ENCODE assay signal across 25 cellular contexts in the genomic region with DNA sequence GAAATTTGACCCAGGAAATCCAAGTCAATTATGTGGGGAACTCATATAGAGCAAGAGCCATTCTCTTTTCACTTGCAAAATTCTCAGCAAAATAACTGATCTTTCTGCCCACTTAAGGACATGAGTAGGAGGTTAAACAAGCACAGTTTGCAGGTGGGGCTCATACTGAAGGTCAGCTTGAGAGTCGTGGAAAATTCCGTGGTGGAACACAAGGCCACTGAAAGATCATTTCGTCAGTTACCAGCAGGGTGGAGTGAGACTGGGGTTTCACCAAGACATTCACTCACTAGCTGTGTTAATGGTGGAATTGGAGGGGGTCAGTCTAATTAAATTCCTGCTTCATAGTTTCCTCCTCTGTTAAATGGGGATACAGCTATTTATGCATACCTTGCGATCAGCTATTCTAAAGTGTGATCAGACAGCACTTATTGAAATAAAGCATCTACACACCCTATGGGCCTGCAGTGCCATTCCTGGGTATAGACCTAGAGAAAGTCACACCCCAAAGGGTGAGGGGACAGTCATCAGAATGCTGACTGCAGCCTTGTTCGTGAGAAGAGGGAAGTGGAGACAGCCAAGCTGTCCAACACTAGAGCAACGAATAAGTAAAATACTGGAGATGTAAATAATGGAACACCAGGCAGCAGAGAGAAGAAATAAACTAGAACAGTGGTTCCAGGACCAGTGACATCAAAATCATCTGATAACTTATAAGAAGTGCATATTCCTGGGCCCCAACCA. TPM values are rescaled to one million over a fixed set of nuclear protein-coding genes. Genes with fewer than 3 reads are reported as not detected.
DNase-seq lines count a peak whose midpoint lies in the region; ATAC-seq, FAIRE-seq and TF ChIP-seq lines count a peak whose summit lies in the region.
"Had no signal": no experiment of that assay in that cellular context is flagged by ENCODE, and none has a peak within 500 bp of the region (broad histone marks: within the 10 kb centered on the region; RNA-seq: fewer than 3 reads in every experiment).

No MANE protein-coding gene starts in this region.

- H3F3A ChIP-seq in Loucy (ENCODE audit: low read depth): no peaks in the 10 kb centered on the region

- H3K36me3 ChIP-seq in Loucy (ENCODE audit: insufficient read depth, low read length) (no peaks in the 10 kb centered on the region), left ventricle myocardium inferior (no peaks in the 10 kb centered on the region)
- H3K36me3 ChIP-seq: right atrium auricular region had no signal

- no peaks in the 10 kb centered on the region for H4K20me1 ChIP-seq in Loucy (ENCODE audit: insufficient read depth, low read length, poor library complexity, severe bottlenecking)

- no peak overlapping the region for H3K27ac ChIP-seq in left ventricle myocardium inferior (replicated peaks)
- H3K27ac ChIP-seq: coronary artery, right atrium auricular region had no signal

- TF ChIP-seq POLR2A in GM12891 (IDR thresholded peaks at IDR 0.05; ENCODE audit: low read depth, low read length): no peak

- intact Hi-C loops in left ventricle myocardium inferior (cut with micrococcal nuclease): no loop called here

- no peak for DNase-seq in GM12891 (ENCODE audit: insufficient read length, low spot score)
- no peak for DNase-seq in stimulated activated effector memory CD8-positive, alpha-beta T cell treated with anti-CD3 and anti-CD28 coated beads, Interleukin-12 subunit alpha, Interleukin-12 subunit beta, amount 100 ng/mL, for 72 hours (ENCODE audit: low spot score in 2 of 2)
- no peak for DNase-seq in SK-N-DZ (ENCODE audit: low spot score)
- no peak for DNase-seq in activated T-cell treated with anti-CD3 and anti-CD28 coated beads, Interleukin-2, amount 50 U/mL, for 72 hours
- DNase-seq in left ventricle myocardium inferior: no peak
- DNase-seq: activated CD8-positive, alpha-beta memory T cell treated with anti-CD3 and anti-CD28 coated beads for 24 hours; COR-L47; GOT3; hypothalamus; kidney; mesendoderm; naive thymus-derived CD8-positive, alpha-beta T cell; NCI-H1417 treated with DMSO at 0.1 percent for 48 hours; PC-3; SHP77 treated with DMSO at 0.1 percent for 48 hours; trophoblast cell had no signal

- H3K4me3 Mint-ChIP-seq in stimulated activated effector memory CD8-positive, alpha-beta T cell treated with anti-CD3 and anti-CD28 coated beads, Interleukin-12 subunit alpha, Interleukin-12 subunit beta, amount 100 ng/mL, for 72 hours: no peak overlapping the region
- no peak overlapping the region for H3K4me3 Mint-ChIP-seq in activated T-cell treated with anti-CD3 and anti-CD28 coated beads, Interleukin-2, amount 50 U/mL, for 72 hours
- H3K4me3 Mint-ChIP-seq: naive thymus-derived CD8-positive, alpha-beta T cell had no signal

- H3K9me3 ChIP-seq in Loucy (ENCODE audit: insufficient read depth, low read depth, low read length): no peaks in the 10 kb centered on the region
- H3K9me3 ChIP-seq in left ventricle myocardium inferior (replicated peaks): no peaks in the 10 kb centered on the region
- H3K9me3 ChIP-seq: right atrium auricular region had no signal

- H3K9me3 Mint-ChIP-seq in stimulated activated effector memory CD8-positive, alpha-beta T cell treated with anti-CD3 and anti-CD28 coated beads, Interleukin-12 subunit alpha, Interleukin-12 subunit beta, amount 100 ng/mL, for 72 hours: no peaks in the 10 kb centered on the region
- peaks cover 4% of the 10 kb centered on the region in 2 donors for H3K9me3 Mint-ChIP-seq in activated T-cell treated with anti-CD3 and anti-CD28 coated beads, Interleukin-2, amount 50 U/mL, for 72 hours

- H3K4me1 Mint-ChIP-seq in stimulated activated effector memory CD8-positive, alpha-beta T cell treated with anti-CD3 and anti-CD28 coated beads, Interleukin-12 subunit alpha, Interleukin-12 subunit beta, amount 100 ng/mL, for 72 hours: peaks cover 41% of the 10 kb centered on the region
- peaks cover 55% of the 10 kb centered on the region for H3K4me1 Mint-ChIP-seq in activated T-cell treated with anti-CD3 and anti-CD28 coated beads, Interleukin-2, amount 50 U/mL, for 72 hours (ENCODE audit: low read depth)

- no peak overlapping the region for H3K4me3 ChIP-seq in Loucy (ENCODE audit: low read length, poor library complexity, severe bottlenecking)
- no peak overlapping the region for H3K4me3 ChIP-seq in left ventricle myocardium inferior
- H3K4me3 ChIP-seq: coronary artery, right atrium auricular region had no signal

- peak overlapping the region; percentile 1 for H3K4me2 ChIP-seq in Loucy (ENCODE audit: low read depth, low read length, poor library complexity, severe bottlenecking)

- TF ChIP-seq CTCF in Loucy (conservative IDR thresholded peaks at IDR 0.05; ENCODE audit: low read length) (no peak), left ventricle myocardium inferior (IDR thresholded peaks at IDR 0.05; ENCODE audit: borderline replicate concordance) (no peak)

- no peaks in the 10 kb centered on the region for H3K9me2 ChIP-seq in Loucy (replicated peaks; ENCODE audit: low read depth, low read length)

- H3K36me3 Mint-ChIP-seq in stimulated activated effector memory CD8-positive, alpha-beta T cell treated with anti-CD3 and anti-CD28 coated beads, Interleukin-12 subunit alpha, Interleukin-12 subunit beta, amount 100 ng/mL, for 72 hours: peaks cover 5% of the 10 kb centered on the region
- no peaks in the 10 kb centered on the region for H3K36me3 Mint-ChIP-seq in activated T-cell treated with anti-CD3 and anti-CD28 coated beads, Interleukin-2, amount 50 U/mL, for 72 hours (ENCODE audit: insufficient read depth in 2 of 2)
- H3K36me3 Mint-ChIP-seq: naive thymus-derived CD8-positive, alpha-beta T cell had no signal

- H3K4me1 ChIP-seq in Loucy (ENCODE audit: insufficient read depth, low read length, poor library complexity, severe bottlenecking) (peaks cover 41% of the 10 kb centered on the region), left ventricle myocardium inferior (no peaks in the 10 kb centered on the region)
- H3K4me1 ChIP-seq: right atrium auricular region had no signal

- H2AFZ ChIP-seq in Loucy (ENCODE audit: low read length): peak overlapping the region; percentile 26; the same call in 1 of the 2 replicates

- no peaks in the 10 kb centered on the region for H3K27me3 Mint-ChIP-seq in activated T-cell treated with anti-CD3 and anti-CD28 coated beads, Interleukin-2, amount 50 U/mL, for 72 hours (ENCODE audit: low read depth)

- peak overlapping the region; percentile 66 for H3K27ac Mint-ChIP-seq in stimulated activated effector memory CD8-positive, alpha-beta T cell treated with anti-CD3 and anti-CD28 coated beads, Interleukin-12 subunit alpha, Interleukin-12 subunit beta, amount 100 ng/mL, for 72 hours
- H3K27ac Mint-ChIP-seq in activated T-cell treated with anti-CD3 and anti-CD28 coated beads, Interleukin-2, amount 50 U/mL, for 72 hours: no peak overlapping the region
- H3K27ac Mint-ChIP-seq: naive thymus-derived CD8-positive, alpha-beta T cell had no signal

- H3K79me2 ChIP-seq in Loucy (ENCODE audit: insufficient read depth, low read length): no peaks in the 10 kb centered on the region

- no peak overlapping the region for H3K9ac ChIP-seq in Loucy (ENCODE audit: low read depth, low read length, poor library complexity, severe bottlenecking)

- H3K27me3 ChIP-seq in Loucy (ENCODE audit: insufficient read depth, low read length, poor library complexity, severe bottlenecking) (no peaks in the 10 kb centered on the region), left ventricle myocardium inferior (ENCODE audit: low read depth) (no peaks in the 10 kb centered on the region)
- H3K27me3 ChIP-seq: right atrium auricular region had no signal

- peak; percentile 88 for FAIRE-seq in GM12891 (lab: Jason Lieb, UNC)
- FAIRE-seq: endothelial cell of umbilical vein, HepG2, kidney had no signal

- ATAC-seq in GM19025 (IDR thresholded peaks at IDR 0.05; ENCODE audit: low read depth, unreplicated experiment): peak; percentile 16
- ATAC-seq in stimulated activated effector memory CD8-positive, alpha-beta T cell treated with anti-CD3 and anti-CD28 coated beads, Interleukin-12 subunit alpha, Interleukin-12 subunit beta, amount 100 ng/mL, for 72 hours: no peak
- ATAC-seq in activated T-cell treated with anti-CD3 and anti-CD28 coated beads, Interleukin-2, amount 50 U/mL, for 72 hours (replicated peaks in 1 of 2): no peak
- ATAC-seq: HepG2; naive thymus-derived CD8-positive, alpha-beta T cell; PC-3 had no signal

TF ChIP-seq in GM12891, 5 proteins besides CTCF, POLR2A, EP300 and RAD21:
- TF ChIP-seq POLR2AphosphoS5 (IDR thresholded peaks at IDR 0.05; ENCODE audit: low read depth, low read length) (no peak), SPI1 (IDR thresholded peaks at IDR 0.05; ENCODE audit: low read depth, low read length) (peak; percentile 71), PAX5 (IDR thresholded peaks at IDR 0.05; ENCODE audit: insufficient read depth, low read length, severe bottlenecking) (no peak), TAF1 (IDR thresholded peaks at IDR 0.05; ENCODE audit: low read depth, low read length) (no peak)

RNA-seq across cellular contexts. Expression of gene CLNK, which starts 42.7 kb away (rescaled TPM):
- polyA plus RNA-seq in GM12891 (2012; ENCODE audit: low read depth, missing spikeins): 3.5 TPM
- not detected in 2 replicates for polyA plus RNA-seq in SK-N-DZ (2014; cell fraction: cytosol; rRNA removed)
- polyA plus RNA-seq in SK-N-DZ (2014; cell fraction: nucleus; rRNA removed): not detected in 2 replicates
- under 1 TPM; 0.05 to 0.55 TPM for total RNA-seq in activated T-cell treated with anti-CD3 and anti-CD28 coated beads, Interleukin-2, amount 50 U/mL, for 72 hours
- total RNA-seq in left ventricle myocardium inferior: not detected
- total RNA-seq: Daoy; endothelial cell of umbilical vein; HepG2; naive thymus-derived CD8-positive, alpha-beta T cell; osteocyte; PC-3; right atrium auricular region; T-helper 1 cell treated with Interleukin-12 subunit alpha and Interleukin-12 subunit beta and Interleukin-4 antibody, amounts not matched to agents 30 ng/mL and 1 ng/mL, for 36 hours had no signal
- polyA plus RNA-seq: endothelial cell of umbilical vein; HepG2; naive thymus-derived CD8-positive, alpha-beta T cell had no signal
